Comparison of ENCODE assay signal across 17 cellular contexts in genomic region chr13:63700366-63700765, GRCh38.
DNase-seq lines count a peak whose midpoint lies in the region; ATAC-seq and TF ChIP-seq lines count a peak whose summit lies in the region.
"Had no signal": no experiment of that assay in that cellular context is flagged by ENCODE, and none has a peak within 500 bp of the region (broad histone marks: within the 10 kb centered on the region; RNA-seq: fewer than 3 reads in every experiment).

No MANE protein-coding gene starts in this region.

- H2BK5ac ChIP-seq in IMR-90 (ENCODE audit: low read depth, low read length, poor library complexity, severe bottlenecking) = no peak overlapping the region

- H4K20me1 ChIP-seq in IMR-90 (ENCODE audit: insufficient read depth, low read length) (no peaks in the 10 kb centered on the region), SU-DHL-6 (ENCODE audit: low read depth, low read length) (no peaks in the 10 kb centered on the region)

- no peak overlapping the region for H4K8ac ChIP-seq in IMR-90 (ENCODE audit: low read depth in 2 of 2, low read length in 2 of 2)

- peaks cover 1% of the 10 kb centered on the region; the same call in 1 of the 2 replicates for H3K4me1 ChIP-seq in IMR-90 (ENCODE audit: control insufficient read depth, insufficient read depth, low read length)

- peak overlapping the region; percentile 30; the same call in 1 of the 2 replicates for H3K14ac ChIP-seq in IMR-90 (replicated peaks; ENCODE audit: low read depth, low read length)

- no peak overlapping the region for H2BK120ac ChIP-seq in IMR-90 (ENCODE audit: low read depth, low read length)

- H3K4ac ChIP-seq in IMR-90 (ENCODE audit: low read depth, low read length) = peak overlapping the region; percentile 63; the same call in 1 of the 2 replicates

- no peak for TF ChIP-seq POLR2A in IMR-90 (IDR thresholded peaks at IDR 0.05; ENCODE audit: low read depth, low read length)

- no peak for DNase-seq in IMR-90
- peak; percentile 90 for DNase-seq in islet precursor cell
- no peak for DNase-seq in dedifferentiated amniotic fluid mesenchymal stem cell (ENCODE audit: extremely low spot score)
- DNase-seq in UCSD-AML1 (lab: John Stamatoyannopoulos, UW; ENCODE audit: unreplicated experiment) = no peak
- DNase-seq in GM20000 (ENCODE audit: low spot score) = no peak
- DNase-seq: DMS79, KBM-7, MV-4-11, NCI-H1417, NCI-H187, NCI-H2107, NCI-H226, NCI-H524 treated with DMSO at 0.1 percent for 48 hours had no signal

- no peaks in the 10 kb centered on the region for H3F3A ChIP-seq in SU-DHL-6 (ENCODE audit: insufficient read depth)

- WGBS in IMR-90 (ENCODE audit: extremely low coverage in 2 of 2, insufficient read length in 1 of 2), 2 experiments = 100% methylated on average over 1 of the region's 2 CpGs; no CpG with 5 or more reads in 1 of the 2 experiments

- no peak overlapping the region for H3K4me3 ChIP-seq in IMR-90 (ENCODE audit: insufficient read depth, low read depth, low read length)
- no peak overlapping the region for H3K4me3 ChIP-seq in SU-DHL-6 (ENCODE audit: insufficient read depth, low read length, poor library complexity, severe bottlenecking)
- H3K4me3 ChIP-seq: SJCRH30 had no signal

- H3K4me2 ChIP-seq in IMR-90 (ENCODE audit: low read depth, low read length) (no peak overlapping the region), SU-DHL-6 (ENCODE audit: low read depth, low read length, poor library complexity, severe bottlenecking) (no peak overlapping the region)

- peak overlapping the region; percentile 47; the same call in 1 of the 2 replicates for H3K23ac ChIP-seq in IMR-90 (ENCODE audit: low read depth, low read length)

- H3K9me1 ChIP-seq in IMR-90 (ENCODE audit: insufficient read depth, low read length) = peaks cover 3% of the 10 kb centered on the region; the same call in 1 of the 2 replicates

- intact Hi-C loops in IMR-90 (cut with micrococcal nuclease) = no loop called here

- POLR2A ChIA-PET in IMR-90 (lab: Charles Lee; ENCODE audit: unreplicated experiment) = no interaction called here

- TF ChIP-seq CTCF in IMR-90 (conservative IDR thresholded peaks at IDR 0.05; ENCODE audit: low read depth, low read length) = no peak
- no peak for TF ChIP-seq CTCF in SU-DHL-6 (IDR thresholded peaks at IDR 0.05; ENCODE audit: insufficient read depth, low read length, poor library complexity, severe bottlenecking)
- no peak for TF ChIP-seq CTCF in GM20000 (IDR thresholded peaks at IDR 0.05; ENCODE audit: extremely low read depth, missing control alignments)

- H3K9me3 ChIP-seq in IMR-90 (ENCODE audit: control insufficient read depth, insufficient read depth, low read length) (no peaks in the 10 kb centered on the region), SU-DHL-6 (ENCODE audit: insufficient read depth, low read length) (no peaks in the 10 kb centered on the region)
- H3K9me3 ChIP-seq: SJCRH30 had no signal

- H3K79me2 ChIP-seq in SU-DHL-6 (ENCODE audit: insufficient read depth, low read length) = no peaks in the 10 kb centered on the region

- no peak overlapping the region for H3K9ac ChIP-seq in IMR-90 (ENCODE audit: low read depth, low read length)
- H3K9ac ChIP-seq in SU-DHL-6 (ENCODE audit: low read length) = no peak overlapping the region

- H2AK5ac ChIP-seq in IMR-90 (ENCODE audit: low read depth, low read length) = 0 out of 2 replicates have a peak overlapping the region, but pooled peaks have one; percentile 3

- dilution Hi-C loops in IMR-90 (cut with HindIII; ENCODE audit: low sequenced_read_pairs, unreplicated experiment) = no loop called here

- no peak overlapping the region for H2BK15ac ChIP-seq in IMR-90 (ENCODE audit: low read depth, low read length)

- H4K91ac ChIP-seq in IMR-90 (ENCODE audit: insufficient read depth, low read depth, low read length) = 0 out of 2 replicates have a peak overlapping the region, but pooled peaks have one; percentile 41

- H3K56ac ChIP-seq in IMR-90 (ENCODE audit: extremely low read depth, insufficient read depth, low read length) = no peak overlapping the region

- peak overlapping the region; percentile 23; the same call in 1 of the 2 replicates for H3K18ac ChIP-seq in IMR-90 (ENCODE audit: low read depth, low read length)

- no peak for TF ChIP-seq RAD21 in IMR-90 (IDR thresholded peaks at IDR 0.05; ENCODE audit: low read length)

- CTCF ChIA-PET in IMR-90 (lab: Yijun Ruan, JAX) = no interaction called here

- H3K79me1 ChIP-seq in IMR-90 (ENCODE audit: low read depth in 1 of 2, low read length in 2 of 2) = no peaks in the 10 kb centered on the region

- H2BK20ac ChIP-seq in IMR-90 (ENCODE audit: low read depth, low read length) = no peak overlapping the region

- H4K5ac ChIP-seq in IMR-90 (ENCODE audit: low read depth, low read length) = no peak overlapping the region

- in situ Hi-C loops in IMR-90 (cut with MboI; ENCODE audit: low sequenced_read_pairs) = no loop called here

- peak overlapping the region; percentile 59 for H2AFZ ChIP-seq in IMR-90 (replicated peaks; ENCODE audit: low read length, poor library complexity)
- H2AFZ ChIP-seq in SU-DHL-6 (ENCODE audit: low read depth, low read length, severe bottlenecking) = peak overlapping the region; percentile 10

- H3K9me2 ChIP-seq in SU-DHL-6 (replicated peaks; ENCODE audit: insufficient read depth, low read length) = no peaks in the 10 kb centered on the region

- H2AK9ac ChIP-seq in IMR-90 (replicated peaks; ENCODE audit: low read depth, low read length, poor library complexity) = peak overlapping the region; percentile 57

- ATAC-seq in IMR-90 (ENCODE audit: low read depth) (no peak), HG03469 (IDR thresholded peaks at IDR 0.05; ENCODE audit: unreplicated experiment) (no peak)

- no peak overlapping the region for H3K27ac ChIP-seq in IMR-90 (ENCODE audit: insufficient read depth, low read length)
- H3K27ac ChIP-seq in SU-DHL-6 (ENCODE audit: low read depth, low read length) = no peak overlapping the region
- H3K27ac ChIP-seq: C4-2B, SJCRH30 had no signal

- BruUV-seq in IMR-90 (replicated peaks; lab: Mats Ljungman, UMichigan) = no TSS peak

- H3K36me3 ChIP-seq in IMR-90 (ENCODE audit: control insufficient read depth, insufficient read depth, low read length) (no peaks in the 10 kb centered on the region), SU-DHL-6 (ENCODE audit: low read length) (no peaks in the 10 kb centered on the region)
- H3K36me3 ChIP-seq: SJCRH30 had no signal

- H3K27me3 ChIP-seq in IMR-90 (ENCODE audit: control insufficient read depth, insufficient read depth, low read length) = no peaks in the 10 kb centered on the region
- no peaks in the 10 kb centered on the region for H3K27me3 ChIP-seq in SU-DHL-6 (ENCODE audit: low read length)
- H3K27me3 ChIP-seq: SJCRH30 had no signal

TF ChIP-seq in IMR-90, 13 proteins besides CTCF, POLR2A, EP300 and RAD21:
- TF ChIP-seq BHLHE40 (IDR thresholded peaks at IDR 0.05; ENCODE audit: low read depth, low read length) = no peak
